ENCODE assay signal across 23 cellular contexts in genomic region chr2:197033222-197033621, GRCh38.
DNase-seq lines count a peak whose midpoint lies in the region; ATAC-seq and TF ChIP-seq lines count a peak whose summit lies in the region.
"Had no signal": no experiment of that assay in that cellular context is flagged by ENCODE, and none has a peak within 500 bp of the region (broad histone marks: within the 10 kb centered on the region; RNA-seq: fewer than 3 reads in every experiment).

No MANE protein-coding gene starts in this region.

- H2AFZ ChIP-seq in SK-N-SH (ENCODE audit: low read depth), result no peak overlapping the region
- H2AFZ ChIP-seq: neural progenitor cell had no signal

- peaks cover 0 to 52% (median 11%) of the 10 kb centered on the region in 3 experiments for H3K36me3 ChIP-seq in naive thymus-derived CD4-positive, alpha-beta T cell (ENCODE audit: control insufficient read depth in 2 of 3, insufficient read depth in 3 of 3, low read length in 3 of 3)
- H3K36me3 ChIP-seq in SK-N-SH (replicated peaks in 1 of 2; ENCODE audit: control insufficient read depth in 1 of 2, insufficient read depth in 2 of 2, low read length in 1 of 2), result peaks cover 0 to 2% of the 10 kb centered on the region in 2 experiments
- H3K36me3 ChIP-seq: neural progenitor cell, thyroid gland had no signal

- CTCF ChIA-PET in naive thymus-derived CD4-positive, alpha-beta T cell (lab: Charles Lee), result no interaction called here
- CTCF ChIA-PET in SK-N-SH (lab: Yijun Ruan, JAX), result interaction anchor here (1.0 to 1.7 kb wide), 4 partner anchors 12 to 91 kb away, joined by 3 to 6 read pairs (median 4); no protein-coding TSS in a partner anchor

- H3K36me3 Mint-ChIP-seq in activated T-cell treated with anti-CD3 and anti-CD28 coated beads, Interleukin-2, amount 50 U/mL, for 72 hours (ENCODE audit: insufficient read depth in 2 of 2), result peaks cover 13 to 36% of the 10 kb centered on the region in 2 donors
- H3K36me3 Mint-ChIP-seq in T-helper 17 cell (ENCODE audit: low read depth), result peaks cover 12% of the 10 kb centered on the region
- H3K36me3 Mint-ChIP-seq in naive thymus-derived CD4-positive, alpha-beta T cell, result peaks cover 11 to 73% (median 64%) of the 10 kb centered on the region in 5 donors

- H3K4me3 Mint-ChIP-seq in activated T-cell treated with anti-CD3 and anti-CD28 coated beads, Interleukin-2, amount 50 U/mL, for 72 hours, result no peak overlapping the region
- H3K4me3 Mint-ChIP-seq in T-helper 17 cell, result no peak overlapping the region
- H3K4me3 Mint-ChIP-seq in naive thymus-derived CD4-positive, alpha-beta T cell, result peak overlapping the region in 4 of 10 donors; percentile 32 to 54 (median 42)
- H3K4me3 Mint-ChIP-seq: neural progenitor cell; stimulated activated naive CD8-positive, alpha-beta T cell treated with anti-CD3 and anti-CD28 coated beads, Interleukin-15, Interleukin-2, amounts not matched to agents 100 ng/mL and 50 ng/mL, for 24 hours; T-helper 2 cell treated with Interferon-gamma antibody and Interleukin-4, amounts not matched to agents 5 μg/mL and 100 μg/mL, for 36 hours had no signal

- no peak for TF ChIP-seq CTCF in SK-N-SH (IDR thresholded peaks at IDR 0.05)

- no peaks in the 10 kb centered on the region for H3K27me3 Mint-ChIP-seq in activated T-cell treated with anti-CD3 and anti-CD28 coated beads, Interleukin-2, amount 50 U/mL, for 72 hours (ENCODE audit: low read depth)
- no peaks in the 10 kb centered on the region for H3K27me3 Mint-ChIP-seq in T-helper 17 cell
- H3K27me3 Mint-ChIP-seq in naive thymus-derived CD4-positive, alpha-beta T cell, result no peaks in the 10 kb centered on the region
- H3K27me3 Mint-ChIP-seq: stimulated activated naive CD8-positive, alpha-beta T cell treated with anti-CD3 and anti-CD28 coated beads, Interleukin-15, Interleukin-2, amounts not matched to agents 100 ng/mL and 50 ng/mL, for 24 hours had no signal

- no peak for TF ChIP-seq RAD21 in SK-N-SH (IDR thresholded peaks at IDR 0.05; ENCODE audit: low read length)

- no peak overlapping the region for H3K4me2 ChIP-seq in SK-N-SH
- H3K4me2 ChIP-seq: neural progenitor cell had no signal

- no peak overlapping the region for H3K9ac ChIP-seq in SK-N-SH
- H3K9ac ChIP-seq: neural progenitor cell had no signal

- peak; percentile 18 to 55 for ATAC-seq in activated T-cell treated with anti-CD3 and anti-CD28 coated beads, Interleukin-2, amount 50 U/mL, for 72 hours (replicated peaks in 1 of 2)
- ATAC-seq in T-helper 17 cell (no peak), left ventricle myocardium superior (no peak)
- no peak for ATAC-seq in naive thymus-derived CD4-positive, alpha-beta T cell
- ATAC-seq: sciatic nerve had no signal

- H3K27ac Mint-ChIP-seq in activated T-cell treated with anti-CD3 and anti-CD28 coated beads, Interleukin-2, amount 50 U/mL, for 72 hours, result peak overlapping the region; percentile 47
- peak overlapping the region; percentile 1 for H3K27ac Mint-ChIP-seq in T-helper 17 cell
- H3K27ac Mint-ChIP-seq in naive thymus-derived CD4-positive, alpha-beta T cell, result peak overlapping the region in 8 of 9 donors; percentile 27 to 84 (median 75)
- H3K27ac Mint-ChIP-seq: neural progenitor cell had no signal

- intact Hi-C loops in naive thymus-derived CD4-positive, alpha-beta T cell (cut with micrococcal nuclease), result no loop called here
- intact Hi-C loops in left ventricle myocardium superior (cut with micrococcal nuclease), result no loop called here

- POLR2A ChIA-PET in naive thymus-derived CD4-positive, alpha-beta T cell (lab: Charles Lee), result interaction anchor here (0.6 kb wide), 1 partner anchor 100 kb away, joined by 4 read pairs; no protein-coding TSS in a partner anchor
- POLR2A ChIA-PET in SK-N-SH (lab: Yijun Ruan, JAX), result no interaction called here

- peaks cover 5 to 16% of the 10 kb centered on the region in 2 donors for H3K4me1 ChIP-seq in naive thymus-derived CD4-positive, alpha-beta T cell (ENCODE audit: control insufficient read depth in 2 of 2, insufficient read depth in 2 of 2, low read length in 2 of 2)
- no peaks in the 10 kb centered on the region; a peak in 1 of 4 replicates for H3K4me1 ChIP-seq in SK-N-SH (ENCODE audit: control insufficient read depth in 1 of 2, insufficient read depth in 2 of 2, low read depth in 1 of 2, low read length in 1 of 2)
- H3K4me1 ChIP-seq: neural progenitor cell, thyroid gland had no signal

- H3F3A ChIP-seq in SK-N-SH (replicated peaks; ENCODE audit: insufficient read depth), result no peaks in the 10 kb centered on the region

- H3K27ac ChIP-seq in naive thymus-derived CD4-positive, alpha-beta T cell (ENCODE audit: low read depth, low read length), result no peak overlapping the region
- no peak overlapping the region for H3K27ac ChIP-seq in SK-N-SH (ENCODE audit: low read depth in 2 of 2, low read length in 1 of 2)
- H3K27ac ChIP-seq: esophagus muscularis mucosa, neural progenitor cell, SK-N-MC, thyroid gland had no signal

- TF ChIP-seq EP300 in SK-N-SH (IDR thresholded peaks at IDR 0.05; ENCODE audit: borderline replicate concordance in 1 of 2, low read depth in 1 of 2, low read length in 1 of 2), result no peak

- H3K9me2 ChIP-seq in SK-N-SH, result no peaks in the 10 kb centered on the region

- H3K9me3 Mint-ChIP-seq in activated T-cell treated with anti-CD3 and anti-CD28 coated beads, Interleukin-2, amount 50 U/mL, for 72 hours, result peaks cover 3 to 4% of the 10 kb centered on the region in 2 donors
- peaks cover 0 to 4% (median 0%) of the 10 kb centered on the region in 11 donors for H3K9me3 Mint-ChIP-seq in naive thymus-derived CD4-positive, alpha-beta T cell
- H3K9me3 Mint-ChIP-seq: neural progenitor cell; T-helper 2 cell treated with Interferon-gamma antibody and Interleukin-4, amounts not matched to agents 5 μg/mL and 100 μg/mL, for 36 hours had no signal

- H3K27me3 ChIP-seq in naive thymus-derived CD4-positive, alpha-beta T cell (ENCODE audit: control insufficient read depth in 2 of 2, insufficient read depth in 2 of 2, low read length in 2 of 2), result no peaks in the 10 kb centered on the region
- no peaks in the 10 kb centered on the region for H3K27me3 ChIP-seq in SK-N-SH (ENCODE audit: insufficient read depth)
- H3K27me3 ChIP-seq: esophagus muscularis mucosa, neural progenitor cell, thyroid gland had no signal

- H3K9me3 ChIP-seq in T-helper 17 cell (ENCODE audit: control insufficient read depth, low read length, poor library complexity, severe bottlenecking) (no peaks in the 10 kb centered on the region), SK-N-SH (no peaks in the 10 kb centered on the region)
- no peaks in the 10 kb centered on the region for H3K9me3 ChIP-seq in naive thymus-derived CD4-positive, alpha-beta T cell (ENCODE audit: control insufficient read depth in 2 of 3, low read length in 3 of 3)
- H3K9me3 ChIP-seq: esophagus muscularis mucosa, thyroid gland had no signal

- 51% methylated on average over 2 of the region's 2 CpGs for WGBS in SK-N-SH (ENCODE audit: low lambda C conversion rate)

- H4K20me1 ChIP-seq in SK-N-SH (ENCODE audit: insufficient read depth), result no peaks in the 10 kb centered on the region

- H3K79me2 ChIP-seq in SK-N-SH (ENCODE audit: insufficient read depth), result no peaks in the 10 kb centered on the region

- peaks cover 52% of the 10 kb centered on the region for H3K4me1 Mint-ChIP-seq in activated T-cell treated with anti-CD3 and anti-CD28 coated beads, Interleukin-2, amount 50 U/mL, for 72 hours (ENCODE audit: low read depth)
- H3K4me1 Mint-ChIP-seq in T-helper 17 cell, result peaks cover 26% of the 10 kb centered on the region
- H3K4me1 Mint-ChIP-seq in naive thymus-derived CD4-positive, alpha-beta T cell, result peaks cover 27 to 72% (median 55%) of the 10 kb centered on the region in 7 donors
- H3K4me1 Mint-ChIP-seq: neural progenitor cell had no signal

- H3K4me3 ChIP-seq in naive thymus-derived CD4-positive, alpha-beta T cell (ENCODE audit: low read length), result no peak overlapping the region
- no peak overlapping the region for H3K4me3 ChIP-seq in SK-N-SH (ENCODE audit: low read depth in 2 of 2, low read length in 1 of 2)
- H3K4me3 ChIP-seq: esophagus muscularis mucosa, neural progenitor cell, SK-N-MC, thyroid gland had no signal

- no peak for DNase-seq in activated T-cell treated with anti-CD3 and anti-CD28 coated beads, Interleukin-2, amount 50 U/mL, for 72 hours
- DNase-seq in activated T-cell treated with anti-CD3 and anti-CD28 coated beads, Interleukin-2, amount 50 U/mL, for 48 hours, result no peak
- DNase-seq in EH (ENCODE audit: low read depth) (peak; percentile 23), T-helper 17 cell (no peak), SK-N-SH (no peak), left ventricle myocardium superior (no peak), NCI-H446 (lab: John Stamatoyannopoulos, UW) (no peak)
- no peak for DNase-seq in naive thymus-derived CD4-positive, alpha-beta T cell
- DNase-seq: ACHN; EL; NCI-H1105 treated with DMSO at 0.1 percent for 48 hours; NCI-H2029 treated with DMSO at 0.1 percent for 48 hours; NCI-H226; NCI-H774; posterior cingulate gyrus; stimulated activated CD4-positive, alpha-beta T cell treated with anti-CD3 and anti-CD28 coated beads, Interleukin-4, amount 100 ng/mL, for 4 hours; thyroid gland had no signal

TF ChIP-seq in SK-N-SH, 30 proteins besides CTCF, POLR2A, EP300 and RAD21 (continues in another document):
- TF ChIP-seq NFIC (IDR thresholded peaks at IDR 0.05; ENCODE audit: borderline replicate concordance), result no peak
- TF ChIP-seq TCF12 (IDR thresholded peaks at IDR 0.05), result no peak
- TF ChIP-seq, protein P1, sequence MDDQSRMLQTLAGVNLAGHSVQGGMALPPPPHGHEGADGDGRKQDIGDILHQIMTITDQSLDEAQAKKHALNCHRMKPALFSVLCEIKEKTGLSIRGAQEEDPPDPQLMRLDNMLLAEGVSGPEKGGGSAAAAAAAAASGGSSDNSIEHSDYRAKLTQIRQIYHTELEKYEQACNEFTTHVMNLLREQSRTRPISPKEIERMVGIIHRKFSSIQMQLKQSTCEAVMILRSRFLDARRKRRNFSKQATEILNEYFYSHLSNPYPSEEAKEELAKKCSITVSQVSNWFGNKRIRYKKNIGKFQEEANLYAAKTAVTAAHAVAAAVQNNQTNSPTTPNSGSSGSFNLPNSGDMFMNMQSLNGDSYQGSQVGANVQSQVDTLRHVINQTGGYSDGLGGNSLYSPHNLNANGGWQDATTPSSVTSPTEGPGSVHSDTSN (IDR thresholded peaks at IDR 0.05), result no peak

Comparison
In these comparisons a context has a peak if more than half of its experiments do, and no peak if none do; other contexts are left out.
1. ATAC-seq: peak in activated T-cell treated with anti-CD3 and anti-CD28 coated beads, Interleukin-2, amount 50 U/mL, for 72 hours (2 of 2); none in T-helper 17 cell (single experiment), naive thymus-derived CD4-positive, alpha-beta T cell (single experiment) and left ventricle myocardium superior (single experiment).
2. H3K27ac Mint-ChIP-seq: peak in every context shown above with its lines; median percentile 75 in naive thymus-derived CD4-positive, alpha-beta T cell; 47 in activated T-cell treated with anti-CD3 and anti-CD28 coated beads, Interleukin-2, amount 50 U/mL, for 72 hours; 1 in T-helper 17 cell.